ENCODE assay signal across 8 cellular contexts in genomic region chr4:37970702-37971101, GRCh38. TPM values are rescaled to one million over a fixed set of nuclear protein-coding genes. Genes with fewer than 3 reads are reported as not detected.
A peak's percentile ranks its signal among the peaks of the same experiment; 100 is the strongest.
DNase-seq lines count a peak whose midpoint lies in the region; ATAC-seq, FAIRE-seq and TF ChIP-seq lines count a peak whose summit lies in the region.

No MANE protein-coding gene starts in this region.

- no peak for TF ChIP-seq POLR2A in transverse colon (IDR thresholded peaks at IDR 0.05)

- no peaks in the 10 kb centered on the region for H3K9me3 ChIP-seq in transverse colon

- in situ Hi-C loops in transverse colon (cut with MboI; ENCODE audit: low pct_ligation_motif_present in 1 of 4, low pct_unique_long_range_greater_than_20kb in 1 of 4, low sequenced_read_pairs in 3 of 4), result no loop called here

- no peak for ATAC-seq in GM21360 (IDR thresholded peaks at IDR 0.05; ENCODE audit: unreplicated experiment)

- no peak overlapping the region for H3K4me3 ChIP-seq in transverse colon

- H3K36me3 ChIP-seq in transverse colon, result no peaks in the 10 kb centered on the region

- peak; percentile 29 for FAIRE-seq in GM18507 (lab: Jason Lieb, UNC)

- TF ChIP-seq EP300 in transverse colon (IDR thresholded peaks at IDR 0.05; ENCODE audit: low read depth), result no peak

- WGBS in transverse colon (ENCODE audit: low coverage in 1 of 2), 2 donors, result 50% methylated on average over 1 of the region's 1 CpG; no CpG with 5 or more reads in 1 of the 2 donors

- peak; percentile 39 to 75 (median 63) for TF ChIP-seq CTCF in transverse colon (IDR thresholded peaks at IDR 0.05)

- intact Hi-C loops in transverse colon (cut with DNase I; ENCODE audit: low total_unique reads), result loop anchor here (10.0 kb wide), 1 partner anchor 54 kb away; no protein-coding TSS in a partner anchor

- H3K4me1 ChIP-seq in transverse colon, result peaks cover 4 to 32% (median 10%) of the 10 kb centered on the region in 4 donors

- H3K27ac ChIP-seq in transverse colon, result peak overlapping the region; percentile 54 to 76 (median 63)

- no peaks in the 10 kb centered on the region for H3K27me3 ChIP-seq in transverse colon

- DNase-seq in GM18507 (ENCODE audit: extremely low spot score, insufficient read length, low read depth), result no peak
- peak; percentile 70 for DNase-seq in LHCN-M2 (ENCODE audit: low read depth)
- DNase-seq in activated CD4-positive, CD25-positive, alpha-beta regulatory T cell treated with anti-CD3 and anti-CD28 coated beads, Interleukin-2, amount 50 U/mL, for 72 hours, result peak; percentile 60
- DNase-seq in effector CD4-positive, alpha-beta T cell, result peak; percentile 45
- peak; percentile 92 for DNase-seq in myocyte (ENCODE audit: low read depth)
- DNase-seq in transverse colon, result peak; percentile 86
- no peak for DNase-seq in NCI-H748 (lab: John Stamatoyannopoulos, UW; ENCODE audit: unreplicated experiment)

RNA-seq across cellular contexts. Expression of gene PTTG2, which starts 10.5 kb away (rescaled TPM):
- total RNA-seq in LHCN-M2 (2014; rRNA removed) (not detected in 2 replicates), myocyte (not detected in 2 replicates), transverse colon (1 to 10 TPM in 2 of 4 donors, not detected in 2; 2.6 to 3.8 TPM)
- polyA plus RNA-seq in LHCN-M2 (2012), result not detected
- 0.16 TPM for polyA plus RNA-seq in myocyte (2012)

Comparison
In these comparisons a context has a peak if more than half of its experiments do, and no peak if none do; other contexts are left out.
1. DNase-seq: peak in LHCN-M2 (single experiment), activated CD4-positive, CD25-positive, alpha-beta regulatory T cell treated with anti-CD3 and anti-CD28 coated beads, Interleukin-2, amount 50 U/mL, for 72 hours (single experiment), effector CD4-positive, alpha-beta T cell (single experiment), myocyte (single experiment) and transverse colon (single experiment); none in GM18507 (single experiment) and NCI-H748 (single experiment).